In the genomic region with DNA sequence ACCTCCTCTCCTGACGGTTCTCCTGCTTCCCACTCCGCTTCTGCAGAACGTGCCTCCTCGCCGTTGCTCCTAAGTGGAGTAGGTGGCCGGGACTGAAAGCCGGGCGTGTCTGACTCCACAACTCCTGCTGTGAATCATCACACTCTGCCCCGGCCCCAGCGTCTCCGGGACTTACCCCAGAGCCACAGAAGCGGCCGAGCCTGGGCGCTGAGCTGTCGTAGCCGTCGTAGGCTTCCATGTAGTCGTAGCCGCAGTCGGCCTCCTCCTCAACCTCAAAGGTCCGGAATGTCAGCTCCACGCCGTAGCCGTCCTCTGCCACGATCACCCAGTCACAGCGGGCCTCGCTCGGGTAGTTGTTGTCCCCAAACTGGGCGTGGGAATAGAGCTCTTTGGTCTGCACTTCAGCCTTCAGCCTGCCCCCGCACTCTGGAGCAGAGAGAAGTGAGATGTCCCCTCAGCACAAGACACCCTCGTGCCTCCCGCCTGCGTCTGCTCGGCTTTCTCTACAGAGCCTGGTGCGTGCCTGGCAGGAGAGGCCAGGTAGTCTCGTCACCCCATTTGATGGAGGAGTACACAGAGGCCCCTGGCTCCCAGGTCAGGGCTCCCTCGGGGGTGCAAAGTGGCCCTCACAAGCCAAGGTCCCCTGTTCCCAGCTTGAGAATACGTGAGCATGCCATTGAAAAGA, we compare ENCODE assay signal across 17 cellular contexts. TPM values are rescaled to one million over a fixed set of nuclear protein-coding genes. Genes with fewer than 3 reads are reported as not detected.
DNase-seq lines count a peak whose midpoint lies in the region; ATAC-seq, FAIRE-seq and TF ChIP-seq lines count a peak whose summit lies in the region.
"Had no signal": no experiment of that assay in that cellular context is flagged by ENCODE, and none has a peak within 500 bp of the region (broad histone marks: within the 10 kb centered on the region; RNA-seq: fewer than 3 reads in every experiment).

No MANE protein-coding gene starts in this region.

- peak overlapping the region; percentile 29 for H3K4me3 ChIP-seq in A549
- no peak overlapping the region for H3K4me3 ChIP-seq in fibroblast of villous mesenchyme (ENCODE audit: low read depth, low read length)
- no peak overlapping the region for H3K4me3 ChIP-seq in gastrocnemius medialis
- H3K4me3 ChIP-seq: stomach had no signal

- in situ Hi-C loops in gastrocnemius medialis (cut with MboI; ENCODE audit: low sequenced_read_pairs in 4 of 4): loop anchor here in 1 of 4 donors (10.0 kb wide), 2 partner anchors 145 to 455 kb away; partner anchors contain the start of gene TLL2
- in situ Hi-C loops in KBM-7 (cut with MboI; ENCODE audit: low pct_unique_long_range_greater_than_20kb, low sequenced_read_pairs): no loop called here

- POLR2A ChIA-PET in A549 (lab: Yijun Ruan, JAX): no interaction called here
- POLR2A ChIA-PET in HEK293T (lab: Yijun Ruan, JAX): no interaction called here

- H3K4me1 Mint-ChIP-seq in stimulated activated naive CD8-positive, alpha-beta T cell treated with anti-CD3 and anti-CD28 coated beads, Interleukin-15, amount 100 ng/mL, for 72 hours: peaks cover 10% of the 10 kb centered on the region
- H3K4me1 Mint-ChIP-seq: activated naive CD4-positive, alpha-beta T cell treated with anti-CD3 and anti-CD28 coated beads, Interleukin-2, amount 50 U/mL, for 24 hours had no signal

- intact Hi-C loops in gastrocnemius medialis (cut with DNase I; ENCODE audit: low total_unique reads): loop anchor here (10.0 kb wide), 1 partner anchor 845 kb away; no protein-coding TSS in a partner anchor

- CTCF ChIA-PET in A549 (lab: Yijun Ruan, JAX) (interaction anchor here (0.6 to 3.3 kb wide), 36 partner anchors 8 to 971 kb away, joined by 3 to 17 read pairs (median 5); partner anchors contain the start of genes ALDH18A1, OPALIN and TLL2), HEK293T (lab: Yijun Ruan, JAX) (interaction anchor here (0.8 to 1.2 kb wide), 2 partner anchors 29 to 134 kb away, joined by 4 read pairs; no protein-coding TSS in a partner anchor)

- H3K27me3 Mint-ChIP-seq in stimulated activated naive CD8-positive, alpha-beta T cell treated with anti-CD3 and anti-CD28 coated beads, Interleukin-15, amount 100 ng/mL, for 72 hours: peaks cover 23% of the 10 kb centered on the region
- H3K27me3 Mint-ChIP-seq: activated naive CD4-positive, alpha-beta T cell treated with anti-CD3 and anti-CD28 coated beads, Interleukin-2, amount 50 U/mL, for 24 hours had no signal

- H3K9me3 ChIP-seq in A549 (no peaks in the 10 kb centered on the region), gastrocnemius medialis (no peaks in the 10 kb centered on the region)
- H3K9me3 ChIP-seq: stomach had no signal

- H3K27me3 ChIP-seq in gastrocnemius medialis: no peaks in the 10 kb centered on the region
- H3K27me3 ChIP-seq: stomach had no signal

- 21% methylated on average over 38 of the region's 38 CpGs for WGBS in A549 (ENCODE audit: missing lambda C conversion rate)

- no peak overlapping the region for H3K4me3 Mint-ChIP-seq in stimulated activated naive CD8-positive, alpha-beta T cell treated with anti-CD3 and anti-CD28 coated beads, Interleukin-15, amount 100 ng/mL, for 72 hours
- H3K4me3 Mint-ChIP-seq: activated CD4-positive, alpha-beta T cell treated with anti-CD3 and anti-CD28 coated beads for 36 hours; activated naive CD4-positive, alpha-beta T cell treated with anti-CD3 and anti-CD28 coated beads, Interleukin-2, amount 50 U/mL, for 24 hours; brain; CD8-positive, alpha-beta memory T cell; natural killer cell had no signal

- H3K27ac ChIP-seq in A549 (peak overlapping the region; percentile 7 to 66; a peak in 3 of 6 replicates), gastrocnemius medialis (no peak overlapping the region)
- H3K27ac ChIP-seq: stomach had no signal

- no peaks in the 10 kb centered on the region for H3K9me3 Mint-ChIP-seq in stimulated activated naive CD8-positive, alpha-beta T cell treated with anti-CD3 and anti-CD28 coated beads, Interleukin-15, amount 100 ng/mL, for 72 hours
- H3K9me3 Mint-ChIP-seq: activated naive CD4-positive, alpha-beta T cell treated with anti-CD3 and anti-CD28 coated beads, Interleukin-2, amount 50 U/mL, for 24 hours; brain; CD8-positive, alpha-beta memory T cell; natural killer cell had no signal

- no peak for TF ChIP-seq EP300 in A549 (IDR thresholded peaks at IDR 0.05)

- no peak for FAIRE-seq in A549 (lab: Jason Lieb, UNC)
- FAIRE-seq in RCC 7860 (lab: Jason Lieb, UNC): peak; percentile 41

- H3K4me1 ChIP-seq in A549: peaks cover 13% of the 10 kb centered on the region; the same call in 1 of the 3 replicates
- peaks cover 0 to 9% of the 10 kb centered on the region in 2 donors for H3K4me1 ChIP-seq in gastrocnemius medialis

- peak; percentile 82 for ATAC-seq in A549
- no peak for ATAC-seq in gastrocnemius medialis
- ATAC-seq in omental fat pad (ENCODE audit: low FRiP score): no peak
- ATAC-seq in stimulated activated naive CD8-positive, alpha-beta T cell treated with anti-CD3 and anti-CD28 coated beads, Interleukin-15, amount 100 ng/mL, for 72 hours: no peak

- no peak overlapping the region for H3K27ac Mint-ChIP-seq in stimulated activated naive CD8-positive, alpha-beta T cell treated with anti-CD3 and anti-CD28 coated beads, Interleukin-15, amount 100 ng/mL, for 72 hours
- H3K27ac Mint-ChIP-seq: activated CD4-positive, alpha-beta T cell treated with anti-CD3 and anti-CD28 coated beads for 36 hours; activated naive CD4-positive, alpha-beta T cell treated with anti-CD3 and anti-CD28 coated beads, Interleukin-2, amount 50 U/mL, for 24 hours; brain; CD8-positive, alpha-beta memory T cell; natural killer cell had no signal

- H3K4me2 ChIP-seq in A549: peak overlapping the region; percentile 90

- no peak for TF ChIP-seq CTCF in A549 (IDR thresholded peaks at IDR 0.05)
- TF ChIP-seq CTCF in fibroblast of villous mesenchyme (IDR thresholded peaks at IDR 0.05; ENCODE audit: insufficient read depth, low read depth, low read length): no peak
- TF ChIP-seq CTCF in gastrocnemius medialis (IDR thresholded peaks at IDR 0.05 in 4 of 5, conservative IDR thresholded peaks at IDR 0.05 in 1 of 5): no peak
- no peak for TF ChIP-seq CTCF in omental fat pad (IDR thresholded peaks at IDR 0.05)

- TF ChIP-seq POLR2A in A549 (IDR thresholded peaks at IDR 0.05; ENCODE audit: low read length) (no peak), gastrocnemius medialis (IDR thresholded peaks at IDR 0.05) (no peak)

- H3K36me3 ChIP-seq in gastrocnemius medialis: no peaks in the 10 kb centered on the region
- H3K36me3 ChIP-seq: stomach had no signal

- TF ChIP-seq RAD21 in A549 (conservative IDR thresholded peaks at IDR 0.05 in 1 of 2, IDR thresholded peaks at IDR 0.05 in 1 of 2): no peak

- DNase-seq in A549 (ENCODE audit: low read depth in 1 of 2, low spot score in 1 of 2) (peak; percentile 48 to 57), HEK293T (ENCODE audit: extremely low spot score) (peak; percentile 24), RCC 7860 (ENCODE audit: low spot score) (peak; percentile 80), fibroblast of villous mesenchyme (ENCODE audit: low read depth) (peak; percentile 19), gastrocnemius medialis (no peak), omental fat pad (ENCODE audit: low spot score) (no peak), KBM-7 (no peak)
- no peak for DNase-seq in stimulated activated naive CD8-positive, alpha-beta T cell treated with anti-CD3 and anti-CD28 coated beads, Interleukin-15, amount 100 ng/mL, for 72 hours

TF ChIP-seq in A549, 52 proteins besides CTCF, POLR2A, EP300 and RAD21:
- no peak for TF ChIP-seq CBX2 (IDR thresholded peaks at IDR 0.05; ENCODE audit: borderline replicate concordance, low read depth)
- TF ChIP-seq TP53 (CRISPR knock-in tag; IDR thresholded peaks at IDR 0.05): no peak
- no peak for TF ChIP-seq EHMT2 (IDR thresholded peaks at IDR 0.05; ENCODE audit: low read depth)
- no peak for TF ChIP-seq HDAC2 (IDR thresholded peaks at IDR 0.05)
- TF ChIP-seq HOXA7 (CRISPR knock-in tag; IDR thresholded peaks at IDR 0.05): no peak
- TF ChIP-seq RCOR1 (IDR thresholded peaks at IDR 0.05; ENCODE audit: low read depth, low read length): no peak

TF ChIP-seq in HEK293T, 16 proteins besides CTCF, POLR2A, EP300 and RAD21:
- no peak for TF ChIP-seq FOXM1 (IDR thresholded peaks at IDR 0.05; ENCODE audit: borderline replicate concordance)
- no peak for TF ChIP-seq LEF1 (IDR thresholded peaks at IDR 0.05; ENCODE audit: borderline replicate concordance)
- no peak for TF ChIP-seq BHLHE40 (IDR thresholded peaks at IDR 0.05; ENCODE audit: borderline replicate concordance)
- TF ChIP-seq FOXK2 (IDR thresholded peaks at IDR 0.05): no peak

RNA-seq across cellular contexts. Expression of gene OPALIN, which starts 11.2 kb away (rescaled TPM):
- polyA plus RNA-seq in A549 (2011; rRNA removed): not detected in 2 replicates
- not detected in 2 replicates for polyA plus RNA-seq in A549 (2012; cell fraction: cytosol; rRNA removed)
- not detected in 2 replicates for polyA plus RNA-seq in A549 (2012; cell fraction: nucleus; rRNA removed)
- polyA plus RNA-seq in A549 (2017; fragmentation: RNase III; extraction: RNeasy Plus Mini Kit Qiagen cat#74134 plus additional on column Dnase treatment): not detected in 3 replicates
- polyA minus RNA-seq in A549 (2011; rRNA and poly(A)+ RNA removed): not detected in 2 replicates
- not detected in 2 replicates for total RNA-seq in fibroblast of villous mesenchyme
- total RNA-seq in gastrocnemius medialis: not detected
- not detected for total RNA-seq in omental fat pad
- total RNA-seq: activated CD4-positive, alpha-beta T cell treated with anti-CD3 and anti-CD28 coated beads for 36 hours; CD8-positive, alpha-beta memory T cell; dermis microvascular lymphatic vessel endothelial cell; lower leg skin; natural killer cell; pulmonary artery endothelial cell; stomach had no signal
- polyA plus RNA-seq: CD8-positive, alpha-beta memory T cell; stomach had no signal

Comparison
In these comparisons a context has a peak if more than half of its experiments do, and no peak if none do; other contexts are left out.
1. ATAC-seq: peak in A549 (2 of 2); none in gastrocnemius medialis (0 of 2), omental fat pad (single experiment) and stimulated activated naive CD8-positive, alpha-beta T cell treated with anti-CD3 and anti-CD28 coated beads, Interleukin-15, amount 100 ng/mL, for 72 hours (single experiment).
2. DNase-seq: peak in A549 (2 of 2), HEK293T (single experiment), RCC 7860 (single experiment) and fibroblast of villous mesenchyme (single experiment); none in gastrocnemius medialis (0 of 2), omental fat pad (single experiment), stimulated activated naive CD8-positive, alpha-beta T cell treated with anti-CD3 and anti-CD28 coated beads, Interleukin-15, amount 100 ng/mL, for 72 hours (0 of 2) and KBM-7 (single experiment).
3. H3K27ac ChIP-seq: peak in A549 (2 of 2); none in gastrocnemius medialis (0 of 4).